ENCODE assay signal across 17 cellular contexts in genomic region chr4:56260320-56260719, GRCh38.
"Had no signal": no experiment of that assay in that cellular context is flagged by ENCODE, and none has a peak within 500 bp of the region (broad histone marks: within the 10 kb centered on the region; RNA-seq: fewer than 3 reads in every experiment).

No MANE protein-coding gene starts in this region.

- H3K27ac Mint-ChIP-seq: mesothelial cell of epicardium had no signal

- H3K36me3 ChIP-seq: esophagus muscularis mucosa, gastroesophageal sphincter, heart left ventricle, left lung, lower lobe of right lung had no signal

- H3K4me1 ChIP-seq: esophagus muscularis mucosa, foreskin keratinocyte, gastroesophageal sphincter, heart left ventricle, left lung, lower lobe of right lung had no signal

- H3K27ac ChIP-seq: coronary artery, dorsolateral prefrontal cortex, esophagus muscularis mucosa, foreskin keratinocyte, gastroesophageal sphincter, heart left ventricle, hepatocyte, left lung, lower lobe of right lung had no signal

- H3K4me3 Mint-ChIP-seq: mesothelial cell of epicardium had no signal

- H3K4me3 ChIP-seq: coronary artery, dorsolateral prefrontal cortex, esophagus muscularis mucosa, gastroesophageal sphincter, heart left ventricle, hepatocyte, left lung, lower lobe of right lung had no signal

- H3K9me3 ChIP-seq: esophagus muscularis mucosa, gastroesophageal sphincter, left lung, lower lobe of right lung had no signal

- H3K4me2 ChIP-seq: hepatocyte had no signal

- H3K27me3 ChIP-seq: esophagus muscularis mucosa, foreskin keratinocyte, gastroesophageal sphincter, hepatocyte, left lung had no signal

- DNase-seq: dermis blood vessel endothelial cell; effector CD4-positive, alpha-beta T cell; effector memory CD4-positive, alpha-beta T cell; foreskin keratinocyte; heart left ventricle; kidney; kidney glomerular epithelial cell; left lung; left ventricle myocardium superior; lower lobe of right lung; mesenchymal stem cell had no signal

- ATAC-seq: foreskin keratinocyte, gastroesophageal sphincter, heart left ventricle, left lung, left ventricle myocardium superior, lower lobe of right lung had no signal
